Comparison of ENCODE assay signal across 8 cellular contexts in the genomic region with DNA sequence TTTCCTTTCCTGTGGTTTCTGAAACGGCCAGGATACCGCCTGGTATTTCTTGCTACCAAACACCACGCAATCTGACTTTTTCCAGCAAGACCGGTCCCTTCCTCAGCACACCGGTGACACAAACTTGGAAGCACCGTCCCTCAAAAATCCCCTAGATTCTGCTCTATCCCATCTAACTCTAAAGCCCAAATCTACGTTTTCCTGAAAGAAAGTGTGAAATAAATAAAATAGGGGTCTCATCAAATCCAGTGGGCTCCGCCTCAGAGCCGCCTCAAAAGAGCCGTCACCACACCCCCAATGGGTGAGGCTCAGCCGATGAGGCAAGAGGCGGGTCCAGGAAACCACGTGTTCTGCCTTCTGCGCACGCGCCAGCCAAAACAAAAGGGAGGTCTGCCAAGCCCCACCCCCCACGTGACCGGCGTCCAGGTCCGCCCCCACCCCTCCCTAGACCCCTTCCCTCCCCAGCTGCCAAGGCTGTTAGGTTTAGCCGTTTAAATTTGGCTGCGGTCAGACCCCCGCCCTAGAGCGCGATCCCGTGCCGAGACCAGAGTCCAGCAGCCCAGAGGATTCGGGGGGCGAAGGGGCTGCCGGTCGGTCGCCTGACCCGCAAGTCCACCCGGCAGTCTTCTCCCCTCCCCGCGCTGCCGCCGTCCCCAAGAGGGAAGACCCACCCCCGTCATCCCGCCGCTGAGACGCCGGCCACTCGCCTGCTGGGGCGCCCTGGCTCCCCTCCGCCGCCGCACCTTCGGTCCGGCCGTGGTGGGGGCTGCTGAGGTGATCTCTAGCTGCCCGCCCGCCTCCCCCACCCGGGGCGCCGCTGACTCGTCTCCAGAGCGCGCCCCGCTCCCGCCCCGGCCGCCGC. TPM values are rescaled to one million over a fixed set of nuclear protein-coding genes. Genes with fewer than 3 reads are reported as not detected.
DNase-seq lines count a peak whose midpoint lies in the region; ATAC-seq and TF ChIP-seq lines count a peak whose summit lies in the region.

No MANE protein-coding gene starts in this region.

- H3K4me1 ChIP-seq in ovary (ENCODE audit: insufficient read depth) (no peaks in the 10 kb centered on the region), thyroid gland (peaks cover 28 to 32% of the 10 kb centered on the region in 2 donors)

- peak overlapping the region; percentile 80 for H3K4me2 ChIP-seq in SU-DHL-6 (ENCODE audit: low read depth, low read length, poor library complexity, severe bottlenecking)

- H3K36me3 ChIP-seq in SU-DHL-6 (ENCODE audit: low read length) (0 out of 2 replicates have a peak, but pooled peaks cover 3% of the 10 kb centered on the region), ovary (no peaks in the 10 kb centered on the region), thyroid gland (no peaks in the 10 kb centered on the region)

- no peaks in the 10 kb centered on the region for H3K9me2 ChIP-seq in SU-DHL-6 (replicated peaks; ENCODE audit: insufficient read depth, low read length)

- peak; percentile 97 for TF ChIP-seq POLR2A in ovary (IDR thresholded peaks at IDR 0.05)
- TF ChIP-seq POLR2A in thyroid gland (IDR thresholded peaks at IDR 0.05), result peak; percentile 46 to 95

- no peak for TF ChIP-seq CTCF in GM12865 (IDR thresholded peaks at IDR 0.05; ENCODE audit: insufficient read depth, low read depth, low read length, missing control alignments)
- no peak for TF ChIP-seq CTCF in SU-DHL-6 (IDR thresholded peaks at IDR 0.05; ENCODE audit: insufficient read depth, low read length, poor library complexity, severe bottlenecking)
- TF ChIP-seq CTCF in ovary (IDR thresholded peaks at IDR 0.05), result no peak
- TF ChIP-seq CTCF in thyroid gland (IDR thresholded peaks at IDR 0.05), result no peak

- H3K27ac Mint-ChIP-seq in activated naive CD8-positive, alpha-beta T cell treated with anti-CD3 and anti-CD28 coated beads, Interleukin-2, amount 50 U/mL, for 24 hours, result peak overlapping the region; percentile 98

- peaks cover 48% of the 10 kb centered on the region for H3K4me1 Mint-ChIP-seq in activated naive CD8-positive, alpha-beta T cell treated with anti-CD3 and anti-CD28 coated beads, Interleukin-2, amount 50 U/mL, for 24 hours

- no peaks in the 10 kb centered on the region for H3K36me3 Mint-ChIP-seq in activated naive CD8-positive, alpha-beta T cell treated with anti-CD3 and anti-CD28 coated beads, Interleukin-2, amount 50 U/mL, for 24 hours (ENCODE audit: low read depth)

- H3K4me3 ChIP-seq in GM12865 (ENCODE audit: low read depth, low read length), result peak overlapping the region; percentile 99
- H3K4me3 ChIP-seq in SU-DHL-6 (ENCODE audit: insufficient read depth, low read length, poor library complexity, severe bottlenecking), result peak overlapping the region; percentile 96
- peak overlapping the region; percentile 95 for H3K4me3 ChIP-seq in ovary
- H3K4me3 ChIP-seq in thyroid gland (replicated peaks in 1 of 3), result peak overlapping the region; percentile 27 to 74 (median 67)

- WGBS in ovary, 3 donors, result 0 to 1% (median 0%) methylated on average over 38 to 64 of the region's 64 CpGs
- WGBS in thyroid gland, 2 donors, result 0% methylated on average over 12 to 16 of the region's 64 CpGs

- TF ChIP-seq EP300 in ovary (IDR thresholded peaks at IDR 0.05), result peak; percentile 82

- intact Hi-C loops in Right ventricle myocardium superior (cut with DNase I) (loop anchor here (10.0 kb wide), 1 partner anchor 166 kb away; a partner anchor contains a TSS), ovary (cut with DNase I) (no loop called here), thyroid gland (cut with DNase I) (loop anchor here (10.0 kb wide), 1 partner anchor 166 kb away; a partner anchor contains a TSS)

- H3F3A ChIP-seq in SU-DHL-6 (ENCODE audit: insufficient read depth), result peaks cover 21% of the 10 kb centered on the region

- peak overlapping the region; percentile 95 for H3K4me3 Mint-ChIP-seq in activated naive CD8-positive, alpha-beta T cell treated with anti-CD3 and anti-CD28 coated beads, Interleukin-2, amount 50 U/mL, for 24 hours

- DNase-seq in GM12865 (ENCODE audit: low read depth), result peak; percentile 97
- peak; percentile 87 for DNase-seq in NCI-H128 (lab: John Stamatoyannopoulos, UW; ENCODE audit: unreplicated experiment)
- peak; percentile 99 for DNase-seq in activated naive CD8-positive, alpha-beta T cell treated with anti-CD3 and anti-CD28 coated beads, Interleukin-2, amount 50 U/mL, for 24 hours
- peak; percentile 96 for DNase-seq in Right ventricle myocardium superior
- peak; percentile 97 to 100 (median 98) for DNase-seq in ovary
- DNase-seq in thyroid gland, result peak; percentile 94 to 95

- ATAC-seq in HG02759 (IDR thresholded peaks at IDR 0.05; ENCODE audit: unreplicated experiment) (peak; percentile 66), Right ventricle myocardium superior (ENCODE audit: poor library complexity) (peak; percentile 89)
- ATAC-seq in activated naive CD8-positive, alpha-beta T cell treated with anti-CD3 and anti-CD28 coated beads, Interleukin-2, amount 50 U/mL, for 24 hours, result peak; percentile 75

- peaks cover 5% of the 10 kb centered on the region for H3K27me3 Mint-ChIP-seq in activated naive CD8-positive, alpha-beta T cell treated with anti-CD3 and anti-CD28 coated beads, Interleukin-2, amount 50 U/mL, for 24 hours

- H3K9me3 Mint-ChIP-seq in activated naive CD8-positive, alpha-beta T cell treated with anti-CD3 and anti-CD28 coated beads, Interleukin-2, amount 50 U/mL, for 24 hours, result no peaks in the 10 kb centered on the region

- H3K9ac ChIP-seq in SU-DHL-6 (ENCODE audit: low read length), result peak overlapping the region; percentile 86

- peaks cover 7% of the 10 kb centered on the region; the same call in 1 of the 2 replicates for H4K20me1 ChIP-seq in SU-DHL-6 (ENCODE audit: low read depth, low read length)

- peaks cover 22% of the 10 kb centered on the region for H3K79me2 ChIP-seq in SU-DHL-6 (ENCODE audit: insufficient read depth, low read length)

- no peaks in the 10 kb centered on the region for H3K9me3 ChIP-seq in SU-DHL-6 (ENCODE audit: insufficient read depth, low read length)
- H3K9me3 ChIP-seq in ovary, result no peaks in the 10 kb centered on the region
- no peaks in the 10 kb centered on the region for H3K9me3 ChIP-seq in thyroid gland

- H3K27ac ChIP-seq in SU-DHL-6 (ENCODE audit: low read depth, low read length), result peak overlapping the region; percentile 91
- H3K27ac ChIP-seq in ovary, result peak overlapping the region; percentile 98 to 100
- peak overlapping the region; percentile 98 to 100 (median 100) for H3K27ac ChIP-seq in thyroid gland

- H3K27me3 ChIP-seq in SU-DHL-6 (ENCODE audit: low read length) (no peaks in the 10 kb centered on the region), ovary (no peaks in the 10 kb centered on the region), thyroid gland (no peaks in the 10 kb centered on the region)

- peak overlapping the region; percentile 98 for H2AFZ ChIP-seq in SU-DHL-6 (ENCODE audit: low read depth, low read length, severe bottlenecking)

RNA-seq across cellular contexts. Expression of a gene that starts 0.5 kb away (rescaled TPM):
- total RNA-seq in Right ventricle myocardium superior (15.8 TPM), ovary (10 to 100 TPM; 26.3 to 47.1 (median 42.3) TPM), thyroid gland (100 to 1,000 TPM in 2 of 4 donors, 10 to 100 TPM in 2; 75.8 to 154 (median 96.9) TPM)
- 10 to 100 TPM; 20.5 to 23.7 TPM for polyA plus RNA-seq in ovary

RNA-seq across cellular contexts. Expression of a gene that starts 54.6 kb away (rescaled TPM):
- 0.73 TPM for total RNA-seq in Right ventricle myocardium superior
- total RNA-seq in ovary, result 10 to 100 TPM in 5 of 7 donors, 1 to 10 TPM in 2; 9.4 to 39.0 (median 12.1) TPM
- polyA plus RNA-seq in ovary, result 10 to 100 TPM in 1 of 2 donors, 1 to 10 TPM in 1; 4.5 to 10.5 TPM
- 100 to 1,000 TPM in 2 of 4 donors, 10 to 100 TPM in 2; 72.7 to 133 (median 111) TPM for total RNA-seq in thyroid gland

Comparison
In these comparisons a context has a peak if more than half of its experiments do, and no peak if none do; other contexts are left out.
1. Peak in every context shown above with its lines: DNase-seq, ATAC-seq, H3K4me3 ChIP-seq and H3K27ac ChIP-seq.
2. intact Hi-C loops: an anchor here in Right ventricle myocardium superior (10.0 kb wide) and thyroid gland (10.0 kb wide); none called in ovary.